ENCODE assay signal across 8 cellular contexts in genomic region chr13:48000559-48001126, GRCh38. TPM values are rescaled to one million over a fixed set of nuclear protein-coding genes. Genes with fewer than 3 reads are reported as not detected.
DNase-seq lines count a peak whose midpoint lies in the region; ATAC-seq and TF ChIP-seq lines count a peak whose summit lies in the region.

No MANE protein-coding gene starts in this region.

- peak overlapping the region; percentile 93 for H3K4me3 Mint-ChIP-seq in endodermal cell

- H3K4me1 ChIP-seq in endodermal cell (ENCODE audit: control insufficient read depth, insufficient read depth, low read length) (peaks cover 4% of the 10 kb centered on the region), mucosa of stomach (ENCODE audit: control insufficient read depth, insufficient read depth, low read length) (no peaks in the 10 kb centered on the region)

- no peak for TF ChIP-seq CTCF in 22Rv1 (IDR thresholded peaks at IDR 0.05)
- no peak for TF ChIP-seq CTCF in GM13977 (IDR thresholded peaks at IDR 0.05; ENCODE audit: extremely low read depth, insufficient read depth, missing control alignments)
- no peak for TF ChIP-seq CTCF in endodermal cell (conservative IDR thresholded peaks at IDR 0.05)

- peak overlapping the region; percentile 93 for H3K27ac Mint-ChIP-seq in endodermal cell

- H3K9me3 Mint-ChIP-seq in endodermal cell = no peaks in the 10 kb centered on the region

- ATAC-seq in HG02870 (IDR thresholded peaks at IDR 0.05; ENCODE audit: unreplicated experiment) = peak; percentile 36

- peak overlapping the region; percentile 99 for H3K4me3 ChIP-seq in endodermal cell (ENCODE audit: low read length)
- H3K4me3 ChIP-seq in mucosa of stomach (ENCODE audit: low read length) = peak overlapping the region; percentile 72

- peaks cover 53% of the 10 kb centered on the region for H3K4me1 Mint-ChIP-seq in endodermal cell

- H3K36me3 Mint-ChIP-seq in endodermal cell (ENCODE audit: low read depth) = peaks cover 22% of the 10 kb centered on the region

- H3K36me3 ChIP-seq in endodermal cell (ENCODE audit: control insufficient read depth, insufficient read depth, low read length) (peaks cover 32% of the 10 kb centered on the region), mucosa of stomach (ENCODE audit: control insufficient read depth, insufficient read depth, low read length) (no peaks in the 10 kb centered on the region)

- H3K27ac ChIP-seq in 22Rv1 (peak overlapping the region; percentile 64), endodermal cell (ENCODE audit: low read depth, low read length) (no peak overlapping the region)

- H3K27me3 ChIP-seq in endodermal cell (ENCODE audit: control insufficient read depth, insufficient read depth, low read length, poor library complexity, severe bottlenecking) = no peaks in the 10 kb centered on the region
- H3K27me3 ChIP-seq in mucosa of stomach (ENCODE audit: control insufficient read depth, insufficient read depth, low read length) = no peaks in the 10 kb centered on the region

- WGBS in endodermal cell (ENCODE audit: insufficient coverage in 1 of 2, insufficient read length in 1 of 2), 2 experiments = 0% methylated on average over 11 to 25 of the region's 25 CpGs

- H3K9me3 ChIP-seq in endodermal cell (ENCODE audit: control insufficient read depth, low read length) = no peaks in the 10 kb centered on the region
- no peaks in the 10 kb centered on the region for H3K9me3 ChIP-seq in mucosa of stomach (ENCODE audit: control insufficient read depth, low read length)

- DNase-seq in GM13977 (ENCODE audit: low spot score) = peak; percentile 50
- peak; percentile 33 for DNase-seq in RPMI8226
- no peak for DNase-seq in endodermal cell
- DNase-seq in ecto neural progenitor cell (ENCODE audit: low spot score) = no peak
- no peak for DNase-seq in SHP77 treated with DMSO at 0.1 percent for 48 hours (lab: John Stamatoyannopoulos, UW)

- no peaks in the 10 kb centered on the region for H3K27me3 Mint-ChIP-seq in endodermal cell (ENCODE audit: insufficient read depth)

- in situ Hi-C loops in GM13977 (cut with MboI; ENCODE audit: low pct_unique_long_range_greater_than_20kb, low sequenced_read_pairs, unreplicated experiment) = no loop called here

- H3K9ac ChIP-seq in endodermal cell (ENCODE audit: extremely low read depth, low read length, poor library complexity, severe bottlenecking) (peak overlapping the region; percentile 92), mucosa of stomach (ENCODE audit: low read length) (peak overlapping the region; percentile 87)

RNA-seq across cellular contexts. Expression of gene SUCLA2, which starts 0.4 kb away (rescaled TPM):
- 10 to 100 TPM; 78.8 to 79.0 TPM for total RNA-seq in endodermal cell
- 55.5 TPM for polyA plus RNA-seq in endodermal cell (2013, experiment 1 of 2)
- 52.2 TPM for polyA plus RNA-seq in endodermal cell (2013, experiment 2 of 2)

RNA-seq across cellular contexts. Expression of gene NUDT15, which starts 36.9 kb away (rescaled TPM):
- total RNA-seq in endodermal cell = 10 to 100 TPM; 42.0 to 59.8 TPM
- 33.3 TPM for polyA plus RNA-seq in endodermal cell (2013, experiment 1 of 2)
- polyA plus RNA-seq in endodermal cell (2013, experiment 2 of 2) = 31.8 TPM

Comparison
In these comparisons a context has a peak if more than half of its experiments do, and no peak if none do; other contexts are left out.
1. DNase-seq: peak in GM13977 (single experiment) and RPMI8226 (single experiment); none in endodermal cell (single experiment), ecto neural progenitor cell (single experiment) and SHP77 treated with DMSO at 0.1 percent for 48 hours (single experiment).